Comparison of ENCODE assay signal across 8 cellular contexts in genomic region chr17:78359216-78359935, GRCh38. TPM values are rescaled to one million over a fixed set of nuclear protein-coding genes. Genes with fewer than 3 reads are reported as not detected.
A peak's percentile ranks its signal among the peaks of the same experiment; 100 is the strongest.
DNase-seq lines count a peak whose midpoint lies in the region; ATAC-seq and TF ChIP-seq lines count a peak whose summit lies in the region.

No MANE protein-coding gene starts in this region.

- TF ChIP-seq POLR2A in erythroblast (IDR thresholded peaks at IDR 0.05; ENCODE audit: low read length), result no peak

- H3K4me1 Mint-ChIP-seq in GM23338, result peaks cover 68% of the 10 kb centered on the region
- peaks cover 42% of the 10 kb centered on the region for H3K4me1 Mint-ChIP-seq in nephron

- no peak overlapping the region for H2AFZ ChIP-seq in GM23338

- H3K9me3 Mint-ChIP-seq in GM23338 (no peaks in the 10 kb centered on the region), nephron (no peaks in the 10 kb centered on the region)

- H3K27ac ChIP-seq in GM23338 (ENCODE audit: low read depth), result no peak overlapping the region

- ATAC-seq in GM23338, result peak; percentile 3

- H3K36me3 ChIP-seq in GM23338 (ENCODE audit: insufficient read depth), result peaks cover 12% of the 10 kb centered on the region; the same call in 1 of the 2 replicates

- H3K79me2 ChIP-seq in GM23338 (replicated peaks; ENCODE audit: insufficient read depth), result peaks cover 34% of the 10 kb centered on the region

- peaks cover 28% of the 10 kb centered on the region for H4K20me1 ChIP-seq in GM23338 (replicated peaks; ENCODE audit: insufficient read depth)

- peaks cover 67% of the 10 kb centered on the region for H3K4me1 ChIP-seq in GM23338 (ENCODE audit: insufficient read depth)

- H3K36me3 Mint-ChIP-seq in GM23338 (ENCODE audit: low read depth) (peaks cover 32% of the 10 kb centered on the region), nephron (ENCODE audit: low read depth) (peaks cover 12% of the 10 kb centered on the region)

- peak overlapping the region; percentile 91 for H3K4me3 ChIP-seq in GM23338

- H3K27me3 ChIP-seq in GM23338 (ENCODE audit: insufficient read depth), result peaks cover 34% of the 10 kb centered on the region

- H3K9me2 ChIP-seq in GM23338 (ENCODE audit: insufficient read depth), result no peaks in the 10 kb centered on the region

- H3K4me3 Mint-ChIP-seq in GM23338, result peak overlapping the region; percentile 80
- H3K4me3 Mint-ChIP-seq in nephron, result peak overlapping the region; percentile 81 to 85 (median 81)

- peak; percentile 48 for DNase-seq in AG08395 (ENCODE audit: low spot score)
- DNase-seq in GM23338 (ENCODE audit: low spot score), result peak; percentile 51
- DNase-seq in T1000 (lab: John Stamatoyannopoulos, UW), result peak; percentile 81
- peak; percentile 57 to 69 for DNase-seq in erythroblast (lab: John Stamatoyannopoulos, UW)
- DNase-seq in NCI-H2081 treated with DMSO at 0.1 percent for 48 hours (lab: John Stamatoyannopoulos, UW), result no peak
- no peak for DNase-seq in NCI-H345 treated with DMSO at 0.1 percent for 48 hours (lab: John Stamatoyannopoulos, UW; ENCODE audit: unreplicated experiment)
- DNase-seq in Kasumi-1 (lab: John Stamatoyannopoulos, UW), result no peak

- H3K27ac Mint-ChIP-seq in GM23338 (no peak overlapping the region), nephron (no peak overlapping the region)

- TF ChIP-seq CTCF in GM23338 (conservative IDR thresholded peaks at IDR 0.05; ENCODE audit: low read depth in 2 of 2) (no peak), nephron (IDR thresholded peaks at IDR 0.05; ENCODE audit: unreplicated experiment in 3 of 3) (no peak)

- H3K4me2 ChIP-seq in GM23338, result peak overlapping the region; percentile 96

- H3K27me3 Mint-ChIP-seq in GM23338 (ENCODE audit: insufficient read depth, low read depth, poor library complexity) (peaks cover 28% of the 10 kb centered on the region), nephron (ENCODE audit: low read depth) (peaks cover 30% of the 10 kb centered on the region)

- H3F3A ChIP-seq in GM23338 (replicated peaks; ENCODE audit: low read depth), result peaks cover 35% of the 10 kb centered on the region

TF ChIP-seq in GM23338, 12 proteins besides CTCF, POLR2A, EP300 and RAD21 (continues in another document):
- TF ChIP-seq ETS1 (IDR thresholded peaks at IDR 0.05) (no peak), JUNB (IDR thresholded peaks at IDR 0.05; ENCODE audit: unreplicated experiment) (no peak), CREB1 (CRISPR knock-in tag; IDR thresholded peaks at IDR 0.05; ENCODE audit: low read depth) (no peak), STAT1 (IDR thresholded peaks at IDR 0.05; ENCODE audit: unreplicated experiment) (no peak), ZNF114 (CRISPR knock-in tag; IDR thresholded peaks at IDR 0.05) (no peak), NANOG (IDR thresholded peaks at IDR 0.05; ENCODE audit: borderline replicate concordance) (no peak), EZH2 (IDR thresholded peaks at IDR 0.05; ENCODE audit: low read depth, unreplicated experiment) (no peak), POLR2AphosphoS5 (IDR thresholded peaks at IDR 0.05; ENCODE audit: low read depth) (no peak), ZNF331 (CRISPR knock-in tag; IDR thresholded peaks at IDR 0.05; ENCODE audit: low read depth) (no peak), EZH2phosphoT487 (IDR thresholded peaks at IDR 0.05; ENCODE audit: unreplicated experiment) (no peak), REST (IDR thresholded peaks at IDR 0.05; ENCODE audit: unreplicated experiment) (no peak)

RNA-seq across cellular contexts. Expression of gene SOCS3, which starts 0.5 kb away (rescaled TPM):
- total RNA-seq in GM23338 (2014; rRNA removed; shearing (Covaris generic)), result 25.1 and 32.9 TPM in 2 replicates
- 13.2 TPM in 2 replicates for polyA plus RNA-seq in GM23338 (2016; fragmentation: Nextera tagmentation; extraction: Ambion mirVana)

RNA-seq across cellular contexts. Expression of gene PGS1, which starts 19.1 kb away (rescaled TPM):
- total RNA-seq in GM23338 (2014; rRNA removed; shearing (Covaris generic)), result 65.8 and 67.1 TPM in 2 replicates
- 42.5 and 43.9 TPM in 2 replicates for polyA plus RNA-seq in GM23338 (2016; fragmentation: Nextera tagmentation; extraction: Ambion mirVana)

Comparison
In these comparisons a context has a peak if more than half of its experiments do, and no peak if none do; other contexts are left out.
1. DNase-seq: peak in AG08395 (single experiment), GM23338 (single experiment), T1000 (single experiment) and erythroblast (2 of 2); none in NCI-H2081 treated with DMSO at 0.1 percent for 48 hours (single experiment), NCI-H345 treated with DMSO at 0.1 percent for 48 hours (single experiment) and Kasumi-1 (0 of 2).